Comparison of ENCODE assay signal across 18 cellular contexts in genomic region chr2:242075163-242075562, GRCh38.
A peak's percentile ranks its signal among the peaks of the same experiment; 100 is the strongest.
DNase-seq lines count a peak whose midpoint lies in the region; ATAC-seq, FAIRE-seq and TF ChIP-seq lines count a peak whose summit lies in the region.
"Had no signal": no experiment of that assay in that cellular context is flagged by ENCODE, and none has a peak within 500 bp of the region (broad histone marks: within the 10 kb centered on the region; RNA-seq: fewer than 3 reads in every experiment).

No MANE protein-coding gene starts in this region.

- peak overlapping the region; percentile 44 for H3K9ac ChIP-seq in adipocyte (ENCODE audit: low read length)

- CTCF ChIA-PET in activated CD8-positive, alpha-beta T cell treated with anti-CD3 and anti-CD28 coated beads, Interleukin-2, amount 10 ng/mL, durations not matched to agents 7 days and 5 days (lab: Charles Lee): no interaction called here

- no peaks in the 10 kb centered on the region for H3K36me3 Mint-ChIP-seq in activated CD8-positive, alpha-beta T cell treated with anti-CD3 and anti-CD28 coated beads, Interleukin-2, amount 10 ng/mL, durations not matched to agents 7 days and 5 days (ENCODE audit: low read depth)
- H3K36me3 Mint-ChIP-seq: activated naive CD8-positive, alpha-beta T cell; stimulated activated naive B cell treated with anti-CD40 and anti-IgM and Interleukin-4, amounts not matched to agents 10 μg/mL and 1 μg/mL and 100 μg/mL, for 72 hours had no signal

- FAIRE-seq in urothelium cell line (lab: Jason Lieb, UNC): no peak
- FAIRE-seq: H1 had no signal

- peak overlapping the region; percentile 31 for H3K27ac ChIP-seq in right cardiac atrium (ENCODE audit: low read length)
- peak overlapping the region in 1 of 2 donors; percentile 35 for H3K27ac ChIP-seq in right atrium auricular region
- H3K27ac ChIP-seq: sigmoid colon, uterus had no signal

- H3K9me3 ChIP-seq in right cardiac atrium (ENCODE audit: control insufficient read depth, low read length) (no peaks in the 10 kb centered on the region), right atrium auricular region (no peaks in the 10 kb centered on the region), adipocyte (ENCODE audit: control insufficient read depth, low read length) (no peaks in the 10 kb centered on the region)
- H3K9me3 ChIP-seq: Peyer's patch, sigmoid colon, uterus had no signal

- H3K4me3 ChIP-seq in right cardiac atrium (ENCODE audit: low read length): no peak overlapping the region
- no peak overlapping the region for H3K4me3 ChIP-seq in right atrium auricular region
- peak overlapping the region; percentile 57 for H3K4me3 ChIP-seq in adipocyte (ENCODE audit: low read length)
- H3K4me3 ChIP-seq in fibroblast of pulmonary artery (replicated peaks; ENCODE audit: low read depth, low read length): no peak overlapping the region
- H3K4me3 ChIP-seq: Peyer's patch, sigmoid colon, uterus had no signal

- H3K4me1 Mint-ChIP-seq in activated CD8-positive, alpha-beta T cell treated with anti-CD3 and anti-CD28 coated beads, Interleukin-2, amount 10 ng/mL, durations not matched to agents 7 days and 5 days (ENCODE audit: low read depth): no peaks in the 10 kb centered on the region
- H3K4me1 Mint-ChIP-seq: stimulated activated naive B cell treated with anti-CD40 and anti-IgM and Interleukin-4, amounts not matched to agents 10 μg/mL and 1 μg/mL and 100 μg/mL, for 72 hours had no signal

- H3K4me1 ChIP-seq in right cardiac atrium (ENCODE audit: control insufficient read depth, insufficient read depth, low read length) (peaks cover 4% of the 10 kb centered on the region), right atrium auricular region (peaks cover 0 to 10% of the 10 kb centered on the region in 2 donors), adipocyte (ENCODE audit: control insufficient read depth, insufficient read depth, low read length) (peaks cover 32% of the 10 kb centered on the region)
- H3K4me1 ChIP-seq: sigmoid colon, uterus had no signal

- no peak overlapping the region for H3K27ac Mint-ChIP-seq in activated CD8-positive, alpha-beta T cell treated with anti-CD3 and anti-CD28 coated beads, Interleukin-2, amount 10 ng/mL, durations not matched to agents 7 days and 5 days
- H3K27ac Mint-ChIP-seq: activated naive CD8-positive, alpha-beta T cell; stimulated activated naive B cell treated with anti-CD40 and anti-IgM and Interleukin-4, amounts not matched to agents 10 μg/mL and 1 μg/mL and 100 μg/mL, for 72 hours had no signal

- 21% methylated on average over 2 of the region's 2 CpGs for WGBS in right cardiac atrium

- intact Hi-C loops in right cardiac atrium (cut with DNase I): no loop called here

- H3K27me3 ChIP-seq in right cardiac atrium (ENCODE audit: control insufficient read depth, insufficient read depth): no peaks in the 10 kb centered on the region
- H3K27me3 ChIP-seq in right atrium auricular region: no peaks in the 10 kb centered on the region
- peaks cover 6% of the 10 kb centered on the region for H3K27me3 ChIP-seq in adipocyte (replicated peaks; ENCODE audit: control insufficient read depth, insufficient read depth, low read length)
- H3K27me3 ChIP-seq: Peyer's patch, uterus had no signal

- peak in 1 of 2 donors; percentile 27 for ATAC-seq in right cardiac atrium
- ATAC-seq in activated CD8-positive, alpha-beta T cell treated with anti-CD3 and anti-CD28 coated beads, Interleukin-2, amount 10 ng/mL, durations not matched to agents 7 days and 5 days: no peak
- ATAC-seq: stimulated activated naive B cell treated with anti-CD40 and anti-IgM and Interleukin-4, amounts not matched to agents 10 μg/mL and 1 μg/mL and 100 μg/mL, for 72 hours had no signal

- H3K4me3 Mint-ChIP-seq in activated CD8-positive, alpha-beta T cell treated with anti-CD3 and anti-CD28 coated beads, Interleukin-2, amount 10 ng/mL, durations not matched to agents 7 days and 5 days: no peak overlapping the region
- H3K4me3 Mint-ChIP-seq: activated naive CD8-positive, alpha-beta T cell; stimulated activated naive B cell treated with anti-CD40 and anti-IgM and Interleukin-4, amounts not matched to agents 10 μg/mL and 1 μg/mL and 100 μg/mL, for 72 hours had no signal

- H3K36me3 ChIP-seq in right atrium auricular region (no peaks in the 10 kb centered on the region), adipocyte (ENCODE audit: control insufficient read depth, insufficient read depth, low read length, severe bottlenecking) (no peaks in the 10 kb centered on the region)
- H3K36me3 ChIP-seq: Peyer's patch, sigmoid colon, uterus had no signal

- no peak for TF ChIP-seq CTCF in right atrium auricular region (IDR thresholded peaks at IDR 0.05)
- TF ChIP-seq CTCF in fibroblast of pulmonary artery (IDR thresholded peaks at IDR 0.05; ENCODE audit: low read length, missing control alignments): no peak

- H3K27me3 Mint-ChIP-seq in activated CD8-positive, alpha-beta T cell treated with anti-CD3 and anti-CD28 coated beads, Interleukin-2, amount 10 ng/mL, durations not matched to agents 7 days and 5 days (ENCODE audit: low read depth): peaks cover 7% of the 10 kb centered on the region

- no peaks in the 10 kb centered on the region for H3K9me3 Mint-ChIP-seq in activated CD8-positive, alpha-beta T cell treated with anti-CD3 and anti-CD28 coated beads, Interleukin-2, amount 10 ng/mL, durations not matched to agents 7 days and 5 days (ENCODE audit: insufficient read depth)
- H3K9me3 Mint-ChIP-seq: stimulated activated naive B cell treated with anti-CD40 and anti-IgM and Interleukin-4, amounts not matched to agents 10 μg/mL and 1 μg/mL and 100 μg/mL, for 72 hours had no signal

- DNase-seq in right cardiac atrium (no peak), right atrium auricular region (ENCODE audit: low spot score) (no peak), adipocyte (ENCODE audit: low read depth) (peak; percentile 82), fibroblast of pulmonary artery (ENCODE audit: low read depth) (peak; percentile 71), urothelium cell line (ENCODE audit: low spot score) (peak; percentile 72), NCI-H1436 (lab: John Stamatoyannopoulos, UW) (no peak), middle frontal gyrus (ENCODE audit: extremely low spot score, low spot score) (no peak)
- DNase-seq in activated CD8-positive, alpha-beta T cell treated with anti-CD3 and anti-CD28 coated beads, Interleukin-2, amount 10 ng/mL, durations not matched to agents 7 days and 5 days: no peak
- DNase-seq: activated CD4-positive, CD25-positive, alpha-beta regulatory T cell treated with anti-CD3 and anti-CD28 coated beads, Interleukin-2, amount 50 U/mL, for 72 hours; DMS 273 treated with DMSO at 0.1 percent for 48 hours; KBM-7; NCI-H1694 treated with DMSO at 0.1 percent for 48 hours; sigmoid colon; stimulated activated naive B cell treated with anti-CD40 and anti-IgM and Interleukin-4, amounts not matched to agents 10 μg/mL and 1 μg/mL and 100 μg/mL, for 72 hours; uterus had no signal

- POLR2A ChIA-PET in activated CD8-positive, alpha-beta T cell treated with anti-CD3 and anti-CD28 coated beads, Interleukin-2, amount 10 ng/mL, durations not matched to agents 7 days and 5 days (lab: Charles Lee): no interaction called here

Comparison
In these comparisons a context has a peak if more than half of its experiments do, and no peak if none do; other contexts are left out.
1. DNase-seq: peak in adipocyte (single experiment), fibroblast of pulmonary artery (single experiment) and urothelium cell line (single experiment); none in right cardiac atrium (0 of 3), right atrium auricular region (single experiment), NCI-H1436 (single experiment), middle frontal gyrus (single experiment) and activated CD8-positive, alpha-beta T cell treated with anti-CD3 and anti-CD28 coated beads, Interleukin-2, amount 10 ng/mL, durations not matched to agents 7 days and 5 days (single experiment).